Comparison of ENCODE assay signal across 1 cellular context in the genomic region with DNA sequence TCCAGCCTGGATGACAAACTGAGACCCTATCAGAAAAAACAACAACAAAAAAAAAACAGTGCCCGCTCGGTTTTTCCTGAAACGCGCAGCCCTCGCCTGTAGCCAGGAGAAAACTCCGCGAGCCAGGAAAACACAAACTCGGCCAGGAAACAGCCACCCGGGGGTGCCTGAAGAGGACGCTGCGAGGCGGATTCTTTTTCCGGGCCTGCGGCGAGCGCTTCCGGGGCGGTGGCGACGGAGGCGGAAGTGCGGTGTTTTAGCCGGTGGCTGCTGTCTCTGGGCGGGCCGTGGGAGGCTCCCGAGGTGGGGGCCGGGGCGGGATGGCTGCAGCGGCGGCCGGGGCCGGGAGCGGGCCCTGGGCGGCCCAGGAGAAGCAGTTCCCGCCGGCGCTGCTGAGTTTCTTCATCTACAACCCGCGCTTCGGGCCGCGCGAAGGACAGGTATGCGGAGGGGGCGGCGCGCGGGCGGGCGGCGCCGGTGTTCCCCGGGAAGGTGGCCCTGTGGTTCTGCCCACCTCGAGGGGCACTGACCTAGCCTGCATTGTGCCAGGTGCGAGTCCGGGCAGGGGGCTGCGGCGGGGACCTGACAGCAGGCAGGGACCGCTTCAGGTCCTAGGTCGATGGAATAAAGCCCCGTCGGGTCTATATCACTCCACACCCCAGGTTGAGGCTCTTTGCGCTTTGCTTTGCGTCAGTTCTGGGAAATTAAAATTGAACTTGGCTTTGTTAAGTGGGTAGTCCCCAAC.
TF ChIP-seq lines count a peak whose summit lies in the region.

A gene (plus strand): TSS at position 254 of the 745 bp plus-strand sequence. CDS start 67 bp downstream, at position 321.

TF ChIP-seq in GM12878, 131 proteins besides CTCF, POLR2A, EP300 and RAD21 (continued from another document):
- TF ChIP-seq, protein P1, sequence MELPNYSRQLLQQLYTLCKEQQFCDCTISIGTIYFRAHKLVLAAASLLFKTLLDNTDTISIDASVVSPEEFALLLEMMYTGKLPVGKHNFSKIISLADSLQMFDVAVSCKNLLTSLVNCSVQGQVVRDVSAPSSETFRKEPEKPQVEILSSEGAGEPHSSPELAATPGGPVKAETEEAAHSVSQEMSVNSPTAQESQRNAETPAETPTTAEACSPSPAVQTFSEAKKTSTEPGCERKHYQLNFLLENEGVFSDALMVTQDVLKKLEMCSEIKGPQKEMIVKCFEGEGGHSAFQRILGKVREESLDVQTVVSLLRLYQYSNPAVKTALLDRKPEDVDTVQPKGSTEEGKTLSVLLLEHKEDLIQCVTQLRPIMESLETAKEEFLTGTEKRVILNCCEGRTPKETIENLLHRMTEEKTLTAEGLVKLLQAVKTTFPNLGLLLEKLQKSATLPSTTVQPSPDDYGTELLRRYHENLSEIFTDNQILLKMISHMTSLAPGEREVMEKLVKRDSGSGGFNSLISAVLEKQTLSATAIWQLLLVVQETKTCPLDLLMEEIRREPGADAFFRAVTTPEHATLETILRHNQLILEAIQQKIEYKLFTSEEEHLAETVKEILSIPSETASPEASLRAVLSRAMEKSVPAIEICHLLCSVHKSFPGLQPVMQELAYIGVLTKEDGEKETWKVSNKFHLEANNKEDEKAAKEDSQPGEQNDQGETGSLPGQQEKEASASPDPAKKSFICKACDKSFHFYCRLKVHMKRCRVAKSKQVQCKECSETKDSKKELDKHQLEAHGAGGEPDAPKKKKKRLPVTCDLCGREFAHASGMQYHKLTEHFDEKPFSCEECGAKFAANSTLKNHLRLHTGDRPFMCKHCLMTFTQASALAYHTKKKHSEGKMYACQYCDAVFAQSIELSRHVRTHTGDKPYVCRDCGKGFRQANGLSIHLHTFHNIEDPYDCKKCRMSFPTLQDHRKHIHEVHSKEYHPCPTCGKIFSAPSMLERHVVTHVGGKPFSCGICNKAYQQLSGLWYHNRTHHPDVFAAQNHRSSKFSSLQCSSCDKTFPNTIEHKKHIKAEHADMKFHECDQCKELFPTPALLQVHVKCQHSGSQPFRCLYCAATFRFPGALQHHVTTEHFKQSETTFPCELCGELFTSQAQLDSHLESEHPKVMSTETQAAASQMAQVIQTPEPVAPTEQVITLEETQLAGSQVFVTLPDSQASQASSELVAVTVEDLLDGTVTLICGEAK (IDR thresholded peaks at IDR 0.05; ENCODE audit: borderline replicate concordance), result peak; percentile 74; the same call in 1 of the 2 replicates
- TF ChIP-seq CREM (IDR thresholded peaks at IDR 0.05; ENCODE audit: low read depth), result 0 out of 2 replicates have a peak, but pooled peaks have one; percentile 17
- TF ChIP-seq ETV6 (conservative IDR thresholded peaks at IDR 0.05 in 1 of 2, IDR thresholded peaks at IDR 0.05 in 1 of 2; ENCODE audit: borderline replicate concordance in 1 of 2, low read depth in 1 of 2), result peak in 1 of 2 experiments; percentile 91; a peak in 2 of 4 replicates
